20 cellular contexts compared by ENCODE assay signal in genomic region chr15:74837482-74837881, GRCh38. TPM values are rescaled to one million over a fixed set of nuclear protein-coding genes. Genes with fewer than 3 reads are reported as not detected.
DNase-seq lines count a peak whose midpoint lies in the region; ATAC-seq and TF ChIP-seq lines count a peak whose summit lies in the region.
"Had no signal": no experiment of that assay in that cellular context is flagged by ENCODE, and none has a peak within 500 bp of the region (broad histone marks: within the 10 kb centered on the region; RNA-seq: fewer than 3 reads in every experiment).

No MANE protein-coding gene starts in this region.

- H3K4me3 ChIP-seq in BE2C (ENCODE audit: low read depth, low read length) (no peak overlapping the region), OCI-LY3 (ENCODE audit: low read length) (no peak overlapping the region), foreskin fibroblast (ENCODE audit: low read depth in 1 of 2, low read length in 2 of 2) (no peak overlapping the region)

- H3K27me3 Mint-ChIP-seq in central memory CD8-positive, alpha-beta T cell: no peaks in the 10 kb centered on the region
- H3K27me3 Mint-ChIP-seq in neural crest cell (ENCODE audit: low read depth): peaks cover 3% of the 10 kb centered on the region

- peak; percentile 19 for DNase-seq in BE2C
- no peak for DNase-seq in central memory CD8-positive, alpha-beta T cell (ENCODE audit: low spot score in 2 of 2)
- DNase-seq in neural crest cell (ENCODE audit: low read depth, low spot score): no peak
- no peak for DNase-seq in foreskin fibroblast
- DNase-seq in NAMALWA (ENCODE audit: low spot score): no peak
- DNase-seq in activated CD4-positive, alpha-beta T cell treated with anti-CD3 and anti-CD28 coated beads for 48 hours: no peak
- DNase-seq: 8988T, COR-L47, DMS153, Karpas-422, MM.1S, NCI-H1930, NCI-H2171, NCI-H446 treated with DMSO at 0.1 percent for 48 hours, NCI-H748 treated with DMSO at 0.1 percent for 48 hours, SK-N-SH had no signal

- H3K36me3 ChIP-seq in BE2C (no peaks in the 10 kb centered on the region; the same call in none of the 2 replicates), OCI-LY3 (replicated peaks; ENCODE audit: low read depth, low read length) (peaks cover 36% of the 10 kb centered on the region)

- peaks cover 22% of the 10 kb centered on the region for H3K4me1 Mint-ChIP-seq in central memory CD8-positive, alpha-beta T cell
- peaks cover 24% of the 10 kb centered on the region for H3K4me1 Mint-ChIP-seq in neural crest cell

- H3K27me3 ChIP-seq in BE2C: no peaks in the 10 kb centered on the region
- no peaks in the 10 kb centered on the region for H3K27me3 ChIP-seq in OCI-LY3 (ENCODE audit: low read depth, low read length)

- H3K27ac Mint-ChIP-seq in central memory CD8-positive, alpha-beta T cell (ENCODE audit: low read depth): peak overlapping the region; percentile 67
- no peak overlapping the region for H3K27ac Mint-ChIP-seq in neural crest cell (ENCODE audit: unreplicated experiment)

- no peak overlapping the region for H3K27ac ChIP-seq in OCI-LY3 (ENCODE audit: low read length)
- H3K27ac ChIP-seq: C4-2B had no signal

- H3K9ac ChIP-seq in OCI-LY3 (ENCODE audit: low read length): no peak overlapping the region
- H3K9ac ChIP-seq: SK-N-SH had no signal

- no peaks in the 10 kb centered on the region for H3K9me3 ChIP-seq in BE2C
- H3K9me3 ChIP-seq in OCI-LY3 (ENCODE audit: insufficient read depth, low read length): no peaks in the 10 kb centered on the region
- H3K9me3 ChIP-seq: SK-N-SH had no signal

- 0 out of 2 replicates have a peak, but pooled peaks have one; percentile 6 for TF ChIP-seq CTCF in BE2C (IDR thresholded peaks at IDR 0.05; ENCODE audit: low read depth, low read length)
- peak; percentile 20; the same call in 1 of the 2 replicates for TF ChIP-seq CTCF in OCI-LY3 (IDR thresholded peaks at IDR 0.05; ENCODE audit: low read depth, low read length)
- peak; percentile 35 for TF ChIP-seq CTCF in neural crest cell (conservative IDR thresholded peaks at IDR 0.05)
- TF ChIP-seq CTCF in foreskin fibroblast (IDR thresholded peaks at IDR 0.05; ENCODE audit: low read depth, low read length): no peak

- no peak overlapping the region for H3K4me3 Mint-ChIP-seq in central memory CD8-positive, alpha-beta T cell
- no peak overlapping the region for H3K4me3 Mint-ChIP-seq in neural crest cell

- no peaks in the 10 kb centered on the region for H3K9me3 Mint-ChIP-seq in central memory CD8-positive, alpha-beta T cell
- no peaks in the 10 kb centered on the region for H3K9me3 Mint-ChIP-seq in neural crest cell

- H3K4me1 ChIP-seq in BE2C (peaks cover 11% of the 10 kb centered on the region), OCI-LY3 (ENCODE audit: low read length) (peaks cover 17% of the 10 kb centered on the region)

- H3K4me2 ChIP-seq in OCI-LY3 (ENCODE audit: low read length): no peak overlapping the region
- H3K4me2 ChIP-seq: SK-N-SH had no signal

- no peaks in the 10 kb centered on the region for H4K20me1 ChIP-seq in OCI-LY3 (ENCODE audit: insufficient read depth, low read length)

- H3K79me2 ChIP-seq in OCI-LY3 (ENCODE audit: low read length): peaks cover 10% of the 10 kb centered on the region

- peaks cover 4% of the 10 kb centered on the region for H3K36me3 Mint-ChIP-seq in central memory CD8-positive, alpha-beta T cell (ENCODE audit: insufficient read depth)
- no peaks in the 10 kb centered on the region for H3K36me3 Mint-ChIP-seq in neural crest cell (ENCODE audit: low read depth)

- no peak overlapping the region for H2AFZ ChIP-seq in OCI-LY3 (ENCODE audit: low read depth, low read length)

- ATAC-seq in central memory CD8-positive, alpha-beta T cell (replicated peaks; ENCODE audit: extremely low read depth, poor library complexity, severe bottlenecking): no peak
- no peak for ATAC-seq in HG02571 (IDR thresholded peaks at IDR 0.05; ENCODE audit: unreplicated experiment)
- ATAC-seq: Right ventricle myocardium inferior had no signal

RNA-seq across cellular contexts. Expression of gene ULK3, which starts 5.5 kb away (rescaled TPM):
- polyA plus RNA-seq in BE2C (2012; ENCODE audit: insufficient read depth, insufficient read length, low read depth): 152 TPM
- total RNA-seq in neural crest cell: 48.4 TPM in 2 replicates

RNA-seq across cellular contexts. Expression of gene CPLX3, which starts 11.1 kb away (rescaled TPM):
- not detected for polyA plus RNA-seq in BE2C (2012; ENCODE audit: insufficient read depth, insufficient read length, low read depth)
- total RNA-seq in neural crest cell: not detected in 2 replicates
- polyA plus RNA-seq: SK-N-SH had no signal

RNA-seq across cellular contexts. Expression of gene LMAN1L, which starts 24.8 kb away (rescaled TPM):
- 0.73 TPM for polyA plus RNA-seq in BE2C (2012; ENCODE audit: insufficient read depth, insufficient read length, low read depth)
- not detected in 2 replicates for total RNA-seq in neural crest cell

RNA-seq across cellular contexts. Expression of gene SCAMP2, which starts 35.7 kb away (rescaled TPM):
- 76.6 TPM for polyA plus RNA-seq in BE2C (2012; ENCODE audit: insufficient read depth, insufficient read length, low read depth)
- total RNA-seq in neural crest cell: 40.4 and 42.0 TPM in 2 replicates

RNA-seq across cellular contexts. Expression of gene MPI, which starts 52.4 kb away (rescaled TPM):
- 72.1 TPM for polyA plus RNA-seq in BE2C (2012; ENCODE audit: insufficient read depth, insufficient read length, low read depth)
- 42.6 and 43.8 TPM in 2 replicates for total RNA-seq in neural crest cell
